In genomic region chr1:56472860-56473259, GRCh38 we compare ENCODE assay signal across 11 cellular contexts.
DNase-seq lines count a peak whose midpoint lies in the region; ATAC-seq and TF ChIP-seq lines count a peak whose summit lies in the region.
"Had no signal": no experiment of that assay in that cellular context is flagged by ENCODE, and none has a peak within 500 bp of the region (broad histone marks: within the 10 kb centered on the region; RNA-seq: fewer than 3 reads in every experiment).

No MANE protein-coding gene starts in this region.

- POLR2A ChIA-PET in HEK293T (lab: Yijun Ruan, JAX): no interaction called here

- CTCF ChIA-PET in HEK293T (lab: Yijun Ruan, JAX): no interaction called here

- no peak for TF ChIP-seq CTCF in lower leg skin (IDR thresholded peaks at IDR 0.05)

- H3K4me3 ChIP-seq in lower leg skin (ENCODE audit: low read depth, poor library complexity, severe bottlenecking): no peak overlapping the region

- no peak for TF ChIP-seq POLR2A in lower leg skin (IDR thresholded peaks at IDR 0.05)

- WGBS in lower leg skin, 2 donors: 76 to 85% methylated on average over 3 of the region's 3 CpGs

- DNase-seq in SIG-M5 treated with dmso at 0.1 percent for 504 hours (lab: John Stamatoyannopoulos, UW; ENCODE audit: unreplicated experiment) (peak; percentile 18), SIG-M5 (lab: John Stamatoyannopoulos, UW) (no peak), NOMO-1 (lab: John Stamatoyannopoulos, UW; ENCODE audit: unreplicated experiment in 2 of 2) (peak; percentile 80 to 90), hepatic stellate cell (ENCODE audit: low spot score) (no peak), lower leg skin (ENCODE audit: low spot score in 2 of 2) (no peak), HEK293T (ENCODE audit: extremely low spot score) (no peak), HuH-7 (ENCODE audit: low spot score) (no peak)
- DNase-seq: 8988T, NCI-H2081 had no signal

- intact Hi-C loops in lower leg skin (cut with DNase I; ENCODE audit: low total_unique reads): no loop called here

- peak; percentile 87 for ATAC-seq in HG02973 (IDR thresholded peaks at IDR 0.05; ENCODE audit: unreplicated experiment)
- ATAC-seq: activated CD4-positive, CD25-positive, alpha-beta regulatory T cell treated with anti-CD3 and anti-CD28 coated beads, Interleukin-2, amount 50 U/mL, for 24 hours had no signal

TF ChIP-seq in HEK293T, 16 proteins besides CTCF, POLR2A, EP300 and RAD21:
- TF ChIP-seq ZNF384 (IDR thresholded peaks at IDR 0.05): no peak
- TF ChIP-seq TARDBP (IDR thresholded peaks at IDR 0.05): no peak
- TF ChIP-seq CTBP1 (IDR thresholded peaks at IDR 0.05; ENCODE audit: borderline replicate concordance): no peak
- TF ChIP-seq SUZ12 (IDR thresholded peaks at IDR 0.05): no peak
- no peak for TF ChIP-seq L3MBTL2 (conservative IDR thresholded peaks at IDR 0.05)
- TF ChIP-seq FOXK2 (IDR thresholded peaks at IDR 0.05): no peak
- TF ChIP-seq NFRKB (IDR thresholded peaks at IDR 0.05): no peak
- no peak for TF ChIP-seq SP1 (IDR thresholded peaks at IDR 0.05)
- TF ChIP-seq LEF1 (IDR thresholded peaks at IDR 0.05; ENCODE audit: borderline replicate concordance): no peak
- TF ChIP-seq BHLHE40 (IDR thresholded peaks at IDR 0.05; ENCODE audit: borderline replicate concordance): no peak

Comparison
In these comparisons a context has a peak if more than half of its experiments do, and no peak if none do; other contexts are left out.
1. DNase-seq: peak in SIG-M5 treated with dmso at 0.1 percent for 504 hours (single experiment) and NOMO-1 (2 of 2); none in SIG-M5 (single experiment), hepatic stellate cell (single experiment), lower leg skin (0 of 2), HEK293T (single experiment) and HuH-7 (single experiment).